23 cellular contexts compared by ENCODE assay signal in the genomic region with DNA sequence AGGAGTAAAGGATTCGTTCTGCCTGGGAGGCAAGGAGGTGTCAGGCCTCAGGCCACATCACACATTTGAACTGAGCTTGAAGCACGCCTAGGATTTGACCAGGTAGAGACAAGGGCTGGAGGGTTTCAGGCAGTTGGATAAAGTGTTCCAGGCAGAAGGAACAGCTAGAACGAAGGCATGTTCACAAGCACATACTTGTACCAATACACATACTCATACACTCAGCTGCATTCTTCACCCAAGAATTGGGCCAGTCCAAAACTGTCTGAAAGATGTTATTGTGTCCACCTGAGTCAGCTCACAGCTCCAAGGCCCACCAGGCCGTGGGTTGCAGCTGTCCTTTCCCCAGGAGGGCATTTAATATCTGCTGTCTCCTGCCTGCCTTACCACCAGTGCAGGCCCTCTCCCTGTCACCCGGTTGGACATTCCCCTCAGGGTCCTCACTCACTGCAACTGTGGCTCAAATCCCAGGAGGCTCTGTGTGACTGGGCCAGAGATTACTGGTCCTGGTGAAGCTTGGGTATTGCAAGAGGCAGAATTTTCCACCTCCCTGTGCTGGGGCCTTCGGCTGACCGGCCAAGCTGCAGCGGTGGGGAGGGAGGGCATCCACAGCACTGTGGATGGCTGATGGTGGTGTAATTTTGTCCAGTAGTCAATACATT. TPM values are rescaled to one million over a fixed set of nuclear protein-coding genes. Genes with fewer than 3 reads are reported as not detected.
DNase-seq lines count a peak whose midpoint lies in the region; ATAC-seq and TF ChIP-seq lines count a peak whose summit lies in the region.
"Had no signal": no experiment of that assay in that cellular context is flagged by ENCODE, and none has a peak within 500 bp of the region (broad histone marks: within the 10 kb centered on the region; RNA-seq: fewer than 3 reads in every experiment).

No MANE protein-coding gene starts in this region.

- no peak overlapping the region for H3K4me3 Mint-ChIP-seq in natural killer cell treated with Interleukin-12 subunit alpha and Interleukin-12 subunit beta and Interleukin-15 and Interleukin-18, amount 100 ng/mL, for 72 hours
- H3K4me3 Mint-ChIP-seq: activated B cell treated with CpG ODN at 0.5 μM for 24 hours; activated CD8-positive, alpha-beta T cell treated with anti-CD3 and anti-CD28 coated beads for 36 hours; CD8-positive, alpha-beta T cell; effector memory CD8-positive, alpha-beta T cell had no signal

- H3K9me3 Mint-ChIP-seq in natural killer cell treated with Interleukin-12 subunit alpha and Interleukin-12 subunit beta and Interleukin-15 and Interleukin-18, amount 100 ng/mL, for 72 hours, result no peaks in the 10 kb centered on the region
- H3K9me3 Mint-ChIP-seq: activated B cell treated with CpG ODN at 0.5 μM for 24 hours; activated CD8-positive, alpha-beta T cell treated with anti-CD3 and anti-CD28 coated beads for 36 hours; CD8-positive, alpha-beta T cell; effector memory CD8-positive, alpha-beta T cell had no signal

- H3K4me1 Mint-ChIP-seq in natural killer cell treated with Interleukin-12 subunit alpha and Interleukin-12 subunit beta and Interleukin-15 and Interleukin-18, amount 100 ng/mL, for 72 hours (ENCODE audit: low read depth in 2 of 2), result no peaks in the 10 kb centered on the region

- H3K9me3 ChIP-seq in BE2C (no peaks in the 10 kb centered on the region), SJCRH30 (replicated peaks) (no peaks in the 10 kb centered on the region), left lung (no peaks in the 10 kb centered on the region)
- H3K9me3 ChIP-seq: mucosa of descending colon had no signal

- H3K4me1 ChIP-seq in BE2C (peaks cover 14% of the 10 kb centered on the region), SJCRH30 (peaks cover 24% of the 10 kb centered on the region), left lung (no peaks in the 10 kb centered on the region)

- ATAC-seq in left lung, result peak; percentile 45
- ATAC-seq in HG03097 (IDR thresholded peaks at IDR 0.05; ENCODE audit: low FRiP score, unreplicated experiment), result no peak
- ATAC-seq in natural killer cell treated with Interleukin-12 subunit alpha and Interleukin-12 subunit beta and Interleukin-15 and Interleukin-18, amount 100 ng/mL, for 72 hours, result no peak
- ATAC-seq: activated CD8-positive, alpha-beta T cell treated with anti-CD3 and anti-CD28 coated beads for 36 hours; CD8-positive, alpha-beta T cell; effector memory CD8-positive, alpha-beta T cell; left colon; mucosa of descending colon had no signal

- no peak overlapping the region for H3K4me3 ChIP-seq in BE2C (ENCODE audit: low read depth, low read length)
- no peak overlapping the region for H3K4me3 ChIP-seq in SJCRH30
- H3K4me3 ChIP-seq in left lung, result no peak overlapping the region
- H3K4me3 ChIP-seq: mucosa of descending colon had no signal

- H3K36me3 ChIP-seq in BE2C (no peaks in the 10 kb centered on the region), SJCRH30 (no peaks in the 10 kb centered on the region), left lung (no peaks in the 10 kb centered on the region)

- peaks cover 8 to 18% of the 10 kb centered on the region in 2 donors for H3K27me3 Mint-ChIP-seq in natural killer cell treated with Interleukin-12 subunit alpha and Interleukin-12 subunit beta and Interleukin-15 and Interleukin-18, amount 100 ng/mL, for 72 hours

- TF ChIP-seq CTCF in BE2C (IDR thresholded peaks at IDR 0.05; ENCODE audit: low read depth, low read length) (no peak), left lung (IDR thresholded peaks at IDR 0.05) (no peak)

- DNase-seq in BE2C (peak; percentile 75), SJCRH30 (peak; percentile 57 to 72), left lung (no peak), DMS79 (lab: John Stamatoyannopoulos, UW) (no peak)
- DNase-seq in natural killer cell treated with Interleukin-12 subunit alpha and Interleukin-12 subunit beta and Interleukin-15 and Interleukin-18, amount 100 ng/mL, for 72 hours (ENCODE audit: low spot score), result no peak
- DNase-seq: activated B cell treated with CpG ODN at 0.5 μM for 24 hours; activated CD8-positive, alpha-beta T cell treated with anti-CD3 and anti-CD28 coated beads for 36 hours; CD8-positive, alpha-beta T cell; central memory CD4-positive, alpha-beta T cell; DMS79 treated with DMSO at 0.1 percent for 48 hours; effector memory CD8-positive, alpha-beta T cell; GOT3; left colon; mucosa of descending colon; NCI-H1930; NCI-H446 treated with DMSO at 0.1 percent for 48 hours; occipital lobe; SHP77; stimulated activated CD4-positive, alpha-beta T cell treated with anti-CD3 and anti-CD28 coated beads, Interleukin-4, amount 100 ng/mL, for 1 hour had no signal

- H3K36me3 Mint-ChIP-seq in natural killer cell treated with Interleukin-12 subunit alpha and Interleukin-12 subunit beta and Interleukin-15 and Interleukin-18, amount 100 ng/mL, for 72 hours, result no peaks in the 10 kb centered on the region
- H3K36me3 Mint-ChIP-seq: CD8-positive, alpha-beta T cell had no signal

- intact Hi-C loops in left lung (cut with DNase I), result no loop called here

- no peak overlapping the region for H3K27ac Mint-ChIP-seq in natural killer cell treated with Interleukin-12 subunit alpha and Interleukin-12 subunit beta and Interleukin-15 and Interleukin-18, amount 100 ng/mL, for 72 hours
- H3K27ac Mint-ChIP-seq: activated B cell treated with CpG ODN at 0.5 μM for 24 hours; activated CD8-positive, alpha-beta T cell treated with anti-CD3 and anti-CD28 coated beads for 36 hours; CD8-positive, alpha-beta T cell; effector memory CD8-positive, alpha-beta T cell had no signal

- H3K27ac ChIP-seq in SJCRH30, result no peak overlapping the region
- no peak overlapping the region for H3K27ac ChIP-seq in left lung

- H3K27me3 ChIP-seq in BE2C (no peaks in the 10 kb centered on the region), SJCRH30 (no peaks in the 10 kb centered on the region), left lung (no peaks in the 10 kb centered on the region)

RNA-seq across cellular contexts. Expression of a gene that starts 12.8 kb away (rescaled TPM):
- polyA plus RNA-seq in BE2C (2012; ENCODE audit: insufficient read depth, insufficient read length, low read depth), result 2.5 TPM
- total RNA-seq in SJCRH30 (2014; rRNA removed; shearing (Covaris generic)), result not detected in 2 replicates
- total RNA-seq in left lung, result under 1 TPM in 1 of 2 donors, not detected in 1; 0.42 TPM
- total RNA-seq in natural killer cell treated with Interleukin-12 subunit alpha and Interleukin-12 subunit beta and Interleukin-15 and Interleukin-18, amount 100 ng/mL, for 72 hours, result not detected
- total RNA-seq: activated B cell treated with CpG ODN at 0.5 μM for 24 hours; activated CD8-positive, alpha-beta T cell treated with anti-CD3 and anti-CD28 coated beads for 36 hours; CD8-positive, alpha-beta T cell; left colon; mucosa of descending colon; occipital lobe; subcutaneous adipose tissue; T-helper 1 cell treated with Interleukin-12 subunit alpha and Interleukin-12 subunit beta and Interleukin-4 antibody, amounts not matched to agents 30 ng/mL and 1 ng/mL, for 36 hours had no signal
- polyA plus RNA-seq: AG04450 had no signal

RNA-seq across cellular contexts. Expression of a gene that starts 23.9 kb away (rescaled TPM):
- polyA plus RNA-seq in BE2C (2012; ENCODE audit: insufficient read depth, insufficient read length, low read depth), result 3.4 TPM
- 0.18 TPM in 1 of 2 replicates, not detected in the other for total RNA-seq in SJCRH30 (2014; rRNA removed; shearing (Covaris generic))
- total RNA-seq in left lung, result 1 to 10 TPM; 7.2 to 7.7 TPM
- total RNA-seq in natural killer cell treated with Interleukin-12 subunit alpha and Interleukin-12 subunit beta and Interleukin-15 and Interleukin-18, amount 100 ng/mL, for 72 hours, result not detected
- total RNA-seq: activated B cell treated with CpG ODN at 0.5 μM for 24 hours; activated CD8-positive, alpha-beta T cell treated with anti-CD3 and anti-CD28 coated beads for 36 hours; CD8-positive, alpha-beta T cell; left colon; mucosa of descending colon; subcutaneous adipose tissue; T-helper 1 cell treated with Interleukin-12 subunit alpha and Interleukin-12 subunit beta and Interleukin-4 antibody, amounts not matched to agents 30 ng/mL and 1 ng/mL, for 36 hours had no signal
- polyA plus RNA-seq: AG04450 had no signal

RNA-seq across cellular contexts. Expression of a gene that starts 34.1 kb away (rescaled TPM):
- 226 TPM for polyA plus RNA-seq in BE2C (2012; ENCODE audit: insufficient read depth, insufficient read length, low read depth)
- total RNA-seq in SJCRH30 (2014; rRNA removed; shearing (Covaris generic)), result 0.58 and 0.67 TPM in 2 replicates
- 1 to 10 TPM; 1.7 to 1.8 TPM for total RNA-seq in left lung
- total RNA-seq in natural killer cell treated with Interleukin-12 subunit alpha and Interleukin-12 subunit beta and Interleukin-15 and Interleukin-18, amount 100 ng/mL, for 72 hours, result under 1 TPM in 1 of 2 donors, not detected in 1; 0.50 TPM
- total RNA-seq: activated B cell treated with CpG ODN at 0.5 μM for 24 hours; CD8-positive, alpha-beta T cell had no signal

RNA-seq across cellular contexts. Expression of a gene that starts 35.0 kb away (rescaled TPM):
- polyA plus RNA-seq in BE2C (2012; ENCODE audit: insufficient read depth, insufficient read length, low read depth), result 3.2 TPM
- not detected in 2 replicates for total RNA-seq in SJCRH30 (2014; rRNA removed; shearing (Covaris generic))
- under 1 TPM in 1 of 2 donors, not detected in 1; 0.09 TPM for total RNA-seq in left lung
- not detected for total RNA-seq in natural killer cell treated with Interleukin-12 subunit alpha and Interleukin-12 subunit beta and Interleukin-15 and Interleukin-18, amount 100 ng/mL, for 72 hours
- total RNA-seq: activated B cell treated with CpG ODN at 0.5 μM for 24 hours; activated CD8-positive, alpha-beta T cell treated with anti-CD3 and anti-CD28 coated beads for 36 hours; CD8-positive, alpha-beta T cell; left colon; T-helper 1 cell treated with Interleukin-12 subunit alpha and Interleukin-12 subunit beta and Interleukin-4 antibody, amounts not matched to agents 30 ng/mL and 1 ng/mL, for 36 hours had no signal
- polyA plus RNA-seq: AG04450 had no signal

Comparison
In these comparisons a context has a peak if more than half of its experiments do, and no peak if none do; other contexts are left out.
1. DNase-seq: peak in BE2C (single experiment) and SJCRH30 (2 of 2); none in left lung (0 of 2), DMS79 (single experiment) and natural killer cell treated with Interleukin-12 subunit alpha and Interleukin-12 subunit beta and Interleukin-15 and Interleukin-18, amount 100 ng/mL, for 72 hours (single experiment).